12 cellular contexts compared by ENCODE assay signal in the genomic region with DNA sequence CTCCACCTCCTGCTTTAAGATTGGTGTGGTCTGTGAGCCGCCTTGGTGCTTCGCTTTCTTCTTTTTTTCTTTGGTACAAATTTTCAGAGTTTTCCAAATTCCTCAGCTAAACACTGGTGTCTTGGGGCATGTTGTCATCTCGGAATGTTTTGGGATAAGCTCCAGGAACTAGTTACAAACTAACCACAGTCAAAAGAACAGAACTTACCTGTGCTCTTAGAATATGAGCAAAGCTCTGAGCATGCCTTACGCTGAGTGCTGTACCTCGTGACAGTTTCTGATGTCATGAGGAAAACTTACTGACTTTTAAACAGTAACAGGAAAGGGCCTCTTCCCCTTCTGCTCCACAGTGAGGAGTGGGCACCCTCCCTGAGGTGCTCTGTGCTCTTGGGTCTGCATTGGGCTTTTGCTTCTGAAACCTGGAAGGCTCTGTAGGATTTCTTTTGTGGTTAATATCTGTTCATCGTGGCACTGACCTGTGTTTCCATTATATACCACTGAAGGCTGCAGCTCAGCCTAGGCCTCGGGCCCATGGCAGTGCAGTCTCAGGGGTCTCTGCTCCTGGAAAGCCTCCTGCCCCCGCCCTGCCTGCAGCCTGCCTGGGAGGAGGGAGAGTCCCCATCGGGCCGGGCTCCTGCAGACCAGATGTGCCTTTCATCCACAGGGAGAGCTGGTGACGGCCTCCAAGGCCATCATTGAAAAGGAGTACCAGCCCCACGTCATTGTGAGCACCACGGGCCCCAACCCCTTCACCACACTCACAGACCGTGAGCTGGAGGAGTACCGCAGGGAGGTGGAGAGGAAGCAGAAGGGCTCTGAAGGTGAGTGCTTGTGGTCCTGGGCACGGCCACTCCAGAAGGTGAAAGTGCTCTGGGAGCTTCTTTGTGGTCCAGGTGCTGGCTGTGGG. TPM values are rescaled to one million over a fixed set of nuclear protein-coding genes. Genes with fewer than 3 reads are reported as not detected.
DNase-seq lines count a peak whose midpoint lies in the region; ATAC-seq and TF ChIP-seq lines count a peak whose summit lies in the region.
"Had no signal": no experiment of that assay in that cellular context is flagged by ENCODE, and none has a peak within 500 bp of the region (broad histone marks: within the 10 kb centered on the region; RNA-seq: fewer than 3 reads in every experiment).

No MANE protein-coding gene starts in this region.

- H3K18ac ChIP-seq in trophoblast cell (ENCODE audit: low read length): peak overlapping the region; percentile 62

- no peak overlapping the region for H4K12ac ChIP-seq in trophoblast cell (ENCODE audit: low read depth, low read length)

- no peak overlapping the region for H2AK5ac ChIP-seq in trophoblast cell (ENCODE audit: low read length)

- peak; percentile 47 for ATAC-seq in HG03175 (IDR thresholded peaks at IDR 0.05; ENCODE audit: unreplicated experiment)

- no peak overlapping the region for H4K91ac ChIP-seq in trophoblast cell (ENCODE audit: low read depth, low read length)

- WGBS in trophoblast cell (ENCODE audit: extremely low coverage, insufficient coverage, insufficient read length): no CpG with 5 or more reads among the region's 16 CpGs

- no peaks in the 10 kb centered on the region for H3K79me1 ChIP-seq in trophoblast cell (ENCODE audit: low read length)

- no peaks in the 10 kb centered on the region for H3K4me1 ChIP-seq in trophoblast cell (ENCODE audit: control insufficient read depth in 1 of 2, insufficient read depth in 2 of 2, low read length in 2 of 2)
- H3K4me1 ChIP-seq: HAP-1, suprapubic skin had no signal

- H4K8ac ChIP-seq in trophoblast cell (ENCODE audit: low read depth, low read length): no peak overlapping the region

- H3K9me3 ChIP-seq in trophoblast cell (ENCODE audit: insufficient read depth, low read depth, low read length): no peaks in the 10 kb centered on the region
- H3K9me3 ChIP-seq: HAP-1, suprapubic skin had no signal

- H2BK12ac ChIP-seq in trophoblast cell (ENCODE audit: low read length): no peak overlapping the region

- no peak for TF ChIP-seq CTCF in GM13977 (IDR thresholded peaks at IDR 0.05; ENCODE audit: extremely low read depth, insufficient read depth, missing control alignments)

- no peaks in the 10 kb centered on the region for H3K27me3 ChIP-seq in trophoblast cell (ENCODE audit: insufficient read depth, low read length)
- H3K27me3 ChIP-seq: suprapubic skin had no signal

- no peak overlapping the region for H2BK120ac ChIP-seq in trophoblast cell (ENCODE audit: insufficient read depth, low read length, poor library complexity)

- peaks cover 50 to 53% of the 10 kb centered on the region in 2 experiments for H3K36me3 ChIP-seq in trophoblast cell (ENCODE audit: control insufficient read depth in 1 of 2, insufficient read depth in 2 of 2, low read length in 2 of 2)

- H3K23ac ChIP-seq in trophoblast cell (ENCODE audit: low read length): no peak overlapping the region

- no peak overlapping the region for H3K14ac ChIP-seq in trophoblast cell (ENCODE audit: low read length)

- DNase-seq in GM13977 (ENCODE audit: low spot score) (peak; percentile 55), astrocyte of the hippocampus (ENCODE audit: low read depth, low spot score) (peak; percentile 40), trophoblast cell (peak; percentile 62 to 85), NCI-H526 (lab: John Stamatoyannopoulos, UW) (no peak), NCI-H187 treated with DMSO at 0.1 percent for 48 hours (lab: John Stamatoyannopoulos, UW) (no peak), NCI-H2081 (lab: John Stamatoyannopoulos, UW) (no peak)
- DNase-seq: NCI-H2107; NK-92 treated with Interleukin-12 subunit alpha and Interleukin-12 subunit beta, amount 100 ng/mL, for 24 hours had no signal

- H2AFZ ChIP-seq in trophoblast cell (ENCODE audit: insufficient read depth, low read length, poor library complexity): no peak overlapping the region

- H3K4me3 ChIP-seq in trophoblast cell (ENCODE audit: low read depth, low read length): no peak overlapping the region
- H3K4me3 ChIP-seq: HAP-1, SK-N-MC, suprapubic skin had no signal

- H3K27ac ChIP-seq in trophoblast cell (ENCODE audit: low read depth, low read length): peak overlapping the region; percentile 16
- H3K27ac ChIP-seq: SK-N-MC, suprapubic skin had no signal

- in situ Hi-C loops in GM13977 (cut with MboI; ENCODE audit: low pct_unique_long_range_greater_than_20kb, low sequenced_read_pairs, unreplicated experiment): no loop called here

- H3K79me2 ChIP-seq in trophoblast cell (ENCODE audit: control insufficient read depth, insufficient read depth, low read length, poor library complexity): no peaks in the 10 kb centered on the region

- no peak overlapping the region for H3K9ac ChIP-seq in trophoblast cell (ENCODE audit: low read length)

- H2BK5ac ChIP-seq in trophoblast cell (ENCODE audit: low read depth, low read length, poor library complexity): no peak overlapping the region

- no peak overlapping the region for H3K4ac ChIP-seq in trophoblast cell (ENCODE audit: low read depth, low read length)

- no peak overlapping the region for H3K4me2 ChIP-seq in trophoblast cell (ENCODE audit: low read length)

RNA-seq across cellular contexts. Expression of a gene that starts 48.7 kb away (rescaled TPM):
- polyA plus RNA-seq in trophoblast cell (2013): 30.9 and 32.6 TPM in 2 replicates

RNA-seq across cellular contexts. Expression of a gene that starts 48.9 kb away (rescaled TPM):
- polyA plus RNA-seq in trophoblast cell (2013): 1.5 and 1.6 TPM in 2 replicates

Comparison
In these comparisons a context has a peak if more than half of its experiments do, and no peak if none do; other contexts are left out.
1. DNase-seq: peak in GM13977 (single experiment), astrocyte of the hippocampus (single experiment) and trophoblast cell (2 of 2); none in NCI-H526 (0 of 2), NCI-H187 treated with DMSO at 0.1 percent for 48 hours (single experiment) and NCI-H2081 (0 of 2).